Comparison of ENCODE assay signal across 16 cellular contexts in the genomic region with DNA sequence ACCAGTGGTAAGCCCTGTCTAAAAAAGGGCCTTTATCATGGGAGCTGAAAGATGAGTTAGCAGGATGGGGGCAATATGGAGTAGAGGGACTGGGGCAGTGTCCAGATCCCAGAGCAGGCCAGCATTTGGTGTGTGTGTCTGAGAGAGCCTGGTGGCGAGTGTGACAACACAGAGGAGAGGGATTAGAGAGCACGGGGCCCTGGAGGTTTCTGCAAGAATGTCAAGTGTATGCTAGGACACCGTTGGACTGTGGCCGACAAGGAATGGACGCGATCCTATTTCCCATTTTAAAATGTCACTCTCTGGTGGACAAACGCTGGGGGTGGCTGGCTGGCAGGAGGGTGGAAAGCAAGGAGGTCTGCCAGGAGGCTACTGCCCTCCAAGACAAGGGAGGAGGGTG. TPM values are rescaled to one million over a fixed set of nuclear protein-coding genes. Genes with fewer than 3 reads are reported as not detected.
DNase-seq lines count a peak whose midpoint lies in the region; ATAC-seq and TF ChIP-seq lines count a peak whose summit lies in the region.
"Had no signal": no experiment of that assay in that cellular context is flagged by ENCODE, and none has a peak within 500 bp of the region (broad histone marks: within the 10 kb centered on the region; RNA-seq: fewer than 3 reads in every experiment).

No MANE protein-coding gene starts in this region.

- 92 to 93% methylated on average over 7 of the region's 7 CpGs for WGBS in body of pancreas, 2 donors
- WGBS in esophagus squamous epithelium, 2 donors, result 85 to 94% methylated on average over 7 of the region's 7 CpGs

- TF ChIP-seq CTCF in body of pancreas (IDR thresholded peaks at IDR 0.05) (no peak), esophagus squamous epithelium (IDR thresholded peaks at IDR 0.05) (no peak)

- H3K4me3 ChIP-seq in body of pancreas (no peak overlapping the region), esophagus squamous epithelium (no peak overlapping the region)
- H3K4me3 ChIP-seq: uterus had no signal

- peaks cover 3% of the 10 kb centered on the region for H3K4me1 Mint-ChIP-seq in stimulated activated naive CD8-positive, alpha-beta T cell treated with anti-CD3 and anti-CD28 coated beads, Interleukin-15, Interleukin-2, amounts not matched to agents 100 ng/mL and 50 ng/mL, for 24 hours (ENCODE audit: low read depth)
- peaks cover 0 to 17% (median 14%) of the 10 kb centered on the region in 3 donors for H3K4me1 Mint-ChIP-seq in naive B cell

- H3K27ac ChIP-seq in body of pancreas (peak overlapping the region; percentile 33 to 63 (median 48)), esophagus squamous epithelium (peak overlapping the region in 2 of 4 donors; percentile 2 to 44)

- TF ChIP-seq POLR2A in body of pancreas (IDR thresholded peaks at IDR 0.05) (no peak), esophagus squamous epithelium (IDR thresholded peaks at IDR 0.05) (no peak)

- peaks cover 37% of the 10 kb centered on the region for H3K36me3 Mint-ChIP-seq in stimulated activated naive CD8-positive, alpha-beta T cell treated with anti-CD3 and anti-CD28 coated beads, Interleukin-15, Interleukin-2, amounts not matched to agents 100 ng/mL and 50 ng/mL, for 24 hours (ENCODE audit: low read depth)
- peaks cover 6 to 7% of the 10 kb centered on the region in 2 donors for H3K36me3 Mint-ChIP-seq in naive B cell

- no peak for ATAC-seq in stimulated activated naive CD8-positive, alpha-beta T cell treated with anti-CD3 and anti-CD28 coated beads, Interleukin-15, Interleukin-2, amounts not matched to agents 100 U/mL and 50 U/mL, for 24 hours
- ATAC-seq in body of pancreas (no peak), naive B cell (ENCODE audit: low read depth in 2 of 2) (no peak), HG02870 (IDR thresholded peaks at IDR 0.05; ENCODE audit: unreplicated experiment) (no peak)
- ATAC-seq: stimulated activated memory B cell treated with anti-CD40 and anti-IgM and Interleukin-4, amounts not matched to agents 10 μg/mL and 1 μg/mL and 100 μg/mL, for 72 hours had no signal

- H3K9me3 Mint-ChIP-seq in stimulated activated naive CD8-positive, alpha-beta T cell treated with anti-CD3 and anti-CD28 coated beads, Interleukin-15, Interleukin-2, amounts not matched to agents 100 ng/mL and 50 ng/mL, for 24 hours, result no peaks in the 10 kb centered on the region
- no peaks in the 10 kb centered on the region for H3K9me3 Mint-ChIP-seq in naive B cell
- H3K9me3 Mint-ChIP-seq: memory B cell; stimulated activated memory B cell treated with anti-CD40 and anti-IgM and Interleukin-4, amounts not matched to agents 10 μg/mL and 1 μg/mL and 100 μg/mL, for 72 hours had no signal

- no peak overlapping the region for H3K4me3 Mint-ChIP-seq in stimulated activated naive CD8-positive, alpha-beta T cell treated with anti-CD3 and anti-CD28 coated beads, Interleukin-15, Interleukin-2, amounts not matched to agents 100 ng/mL and 50 ng/mL, for 24 hours
- H3K4me3 Mint-ChIP-seq in naive B cell, result no peak overlapping the region
- H3K4me3 Mint-ChIP-seq: memory B cell; stimulated activated memory B cell treated with anti-CD40 and anti-IgM and Interleukin-4, amounts not matched to agents 10 μg/mL and 1 μg/mL and 100 μg/mL, for 72 hours had no signal

- no peaks in the 10 kb centered on the region for H3K27me3 ChIP-seq in body of pancreas
- H3K27me3 ChIP-seq in esophagus squamous epithelium, result no peaks in the 10 kb centered on the region
- H3K27me3 ChIP-seq: uterus had no signal

- DNase-seq in stimulated activated naive CD8-positive, alpha-beta T cell treated with anti-CD3 and anti-CD28 coated beads, Interleukin-15, Interleukin-2, amounts not matched to agents 100 U/mL and 50 U/mL, for 24 hours, result no peak
- DNase-seq in body of pancreas (no peak), naive B cell (no peak), activated gamma-delta T cell treated with Interleukin-2 at 50 U/mL for 16 hours (no peak), esophagus squamous epithelium (lab: John Stamatoyannopoulos, UW) (no peak), DMS114 treated with DMSO at 0.1 percent for 48 hours (lab: John Stamatoyannopoulos, UW; ENCODE audit: unreplicated experiment) (no peak)
- DNase-seq: activated gamma-delta T cell, NCI-H187 treated with DMSO at 0.1 percent for 48 hours, NCI-H510A, small intestine, uterus had no signal

- intact Hi-C loops in body of pancreas (cut with DNase I), result no loop called here
- intact Hi-C loops in esophagus squamous epithelium (cut with DNase I), result no loop called here

- no peaks in the 10 kb centered on the region for H3K27me3 Mint-ChIP-seq in stimulated activated naive CD8-positive, alpha-beta T cell treated with anti-CD3 and anti-CD28 coated beads, Interleukin-15, Interleukin-2, amounts not matched to agents 100 ng/mL and 50 ng/mL, for 24 hours
- no peaks in the 10 kb centered on the region for H3K27me3 Mint-ChIP-seq in naive B cell
- H3K27me3 Mint-ChIP-seq: memory B cell; stimulated activated memory B cell treated with anti-CD40 and anti-IgM and Interleukin-4, amounts not matched to agents 10 μg/mL and 1 μg/mL and 100 μg/mL, for 72 hours had no signal

- H3K4me1 ChIP-seq in body of pancreas, result peaks cover 21% of the 10 kb centered on the region
- peaks cover 0 to 43% (median 34%) of the 10 kb centered on the region in 3 donors for H3K4me1 ChIP-seq in esophagus squamous epithelium

- peak overlapping the region; percentile 15 for H3K27ac Mint-ChIP-seq in stimulated activated naive CD8-positive, alpha-beta T cell treated with anti-CD3 and anti-CD28 coated beads, Interleukin-15, Interleukin-2, amounts not matched to agents 100 ng/mL and 50 ng/mL, for 24 hours
- peak overlapping the region in 4 of 6 donors; percentile 5 to 94 (median 68) for H3K27ac Mint-ChIP-seq in naive B cell
- H3K27ac Mint-ChIP-seq: memory B cell; stimulated activated memory B cell treated with anti-CD40 and anti-IgM and Interleukin-4, amounts not matched to agents 10 μg/mL and 1 μg/mL and 100 μg/mL, for 72 hours had no signal

- H3K36me3 ChIP-seq in body of pancreas (replicated peaks in 1 of 2; ENCODE audit: insufficient read depth in 1 of 2, low read depth in 2 of 2), result peaks cover 0 to 5% of the 10 kb centered on the region in 2 donors
- peaks cover 0 to 58% (median 4%) of the 10 kb centered on the region in 3 donors for H3K36me3 ChIP-seq in esophagus squamous epithelium
- H3K36me3 ChIP-seq: uterus had no signal

- H3K9me3 ChIP-seq in body of pancreas, result no peaks in the 10 kb centered on the region
- no peaks in the 10 kb centered on the region for H3K9me3 ChIP-seq in esophagus squamous epithelium
- H3K9me3 ChIP-seq: uterus had no signal

RNA-seq across cellular contexts. Expression of gene TAC4, which starts 12.4 kb away (rescaled TPM):
- not detected for total RNA-seq in body of pancreas
- not detected for polyA plus RNA-seq in naive B cell (ENCODE audit: low read depth in 6 of 6)
- not detected for total RNA-seq in esophagus squamous epithelium
- total RNA-seq: OCI-LY7 had no signal
- polyA plus RNA-seq: small intestine had no signal

RNA-seq across cellular contexts. Expression of gene KAT7, which starts 47.0 kb away (rescaled TPM):
- total RNA-seq in body of pancreas, result 10 to 100 TPM in 1 of 2 donors, 1 to 10 TPM in 1; 7.3 to 16.5 TPM
- 10 to 100 TPM; 42.3 to 61.8 (median 45.4) TPM for polyA plus RNA-seq in naive B cell (ENCODE audit: low read depth in 6 of 6)
- total RNA-seq in esophagus squamous epithelium, result 10 to 100 TPM; 22.6 to 32.6 (median 26.6) TPM
